Comparison of ENCODE assay signal across 19 cellular contexts in genomic region chr20:35000922-35001595, GRCh38. TPM values are rescaled to one million over a fixed set of nuclear protein-coding genes. Genes with fewer than 3 reads are reported as not detected.
"Had no signal": no experiment of that assay in that cellular context is flagged by ENCODE, and none has a peak within 500 bp of the region (broad histone marks: within the 10 kb centered on the region; RNA-seq: fewer than 3 reads in every experiment).

No MANE protein-coding gene starts in this region.

- H3K9me3 Mint-ChIP-seq: activated B cell treated with CpG ODN at 0.5 μM for 24 hours; activated CD4-positive, alpha-beta T cell treated with anti-CD3 and anti-CD28 coated beads, Interleukin-2, amount 10 ng/mL, durations not matched to agents 24 days and 14 days; immature natural killer cell; naive thymus-derived CD8-positive, alpha-beta T cell; stimulated activated memory B cell treated with anti-CD40 and anti-IgM and Interleukin-4, amounts not matched to agents 10 μg/mL and 1 μg/mL and 100 μg/mL, for 72 hours had no signal

- H3K9me3 ChIP-seq: adrenal gland, SJCRH30, thyroid gland had no signal

- H3K27ac Mint-ChIP-seq: activated B cell treated with CpG ODN at 0.5 μM for 24 hours; activated CD8-positive, alpha-beta T cell treated with anti-CD3 and anti-CD28 coated beads, Interleukin-2, amount 10 ng/mL, durations not matched to agents 7 days and 5 days; stimulated activated memory B cell treated with anti-CD40 and anti-IgM and Interleukin-4, amounts not matched to agents 10 μg/mL and 1 μg/mL and 100 μg/mL, for 72 hours had no signal

- H3K27me3 ChIP-seq: adrenal gland, SJCRH30, thyroid gland had no signal

- H3K4me3 Mint-ChIP-seq: activated B cell treated with CpG ODN at 0.5 μM for 24 hours; activated CD4-positive, alpha-beta T cell treated with anti-CD3 and anti-CD28 coated beads, Interleukin-2, amount 10 ng/mL, durations not matched to agents 24 days and 14 days; activated CD8-positive, alpha-beta T cell treated with anti-CD3 and anti-CD28 coated beads, Interleukin-2, amount 10 ng/mL, durations not matched to agents 7 days and 5 days; immature natural killer cell; naive thymus-derived CD8-positive, alpha-beta T cell; stimulated activated memory B cell treated with anti-CD40 and anti-IgM and Interleukin-4, amounts not matched to agents 10 μg/mL and 1 μg/mL and 100 μg/mL, for 72 hours had no signal

- H3K4me1 ChIP-seq: thyroid gland had no signal

- H3K4me3 ChIP-seq: adrenal gland, SJCRH30, thyroid gland had no signal

- DNase-seq: activated B cell treated with CpG ODN at 0.5 μM for 24 hours; activated CD4-positive, alpha-beta T cell treated with anti-CD3 and anti-CD28 coated beads, Interleukin-2, amount 10 ng/mL, durations not matched to agents 24 days and 14 days; activated CD8-positive, alpha-beta memory T cell treated with anti-CD3 and anti-CD28 coated beads, Interleukin-2, amount 50 U/mL, for 4 hours; activated CD8-positive, alpha-beta T cell treated with anti-CD3 and anti-CD28 coated beads, Interleukin-2, amount 10 ng/mL, durations not matched to agents 7 days and 5 days; adrenal gland; central memory CD4-positive, alpha-beta T cell; cortex of kidney; effector memory CD4-positive, alpha-beta T cell; foreskin fibroblast; glutamatergic neuron; immature natural killer cell; left colon; mammary epithelial cell; naive thymus-derived CD8-positive, alpha-beta T cell; nucleus accumbens; SJCRH30; stimulated activated CD4-positive, alpha-beta T cell treated with anti-CD3 and anti-CD28 coated beads, Interleukin-12 subunit alpha, Interleukin-12 subunit beta, amount 100 ng/mL, for 4 hours; thyroid gland had no signal

- H3K4me1 Mint-ChIP-seq: activated CD4-positive, alpha-beta T cell treated with anti-CD3 and anti-CD28 coated beads, Interleukin-2, amount 10 ng/mL, durations not matched to agents 24 days and 14 days had no signal

- ATAC-seq: activated CD8-positive, alpha-beta T cell treated with anti-CD3 and anti-CD28 coated beads, Interleukin-2, amount 10 ng/mL, durations not matched to agents 7 days and 5 days; left colon; naive thymus-derived CD8-positive, alpha-beta T cell; stimulated activated memory B cell treated with anti-CD40 and anti-IgM and Interleukin-4, amounts not matched to agents 10 μg/mL and 1 μg/mL and 100 μg/mL, for 72 hours had no signal

- H3K27ac ChIP-seq: adrenal gland, SJCRH30, thyroid gland had no signal

- H3K27me3 Mint-ChIP-seq: activated B cell treated with CpG ODN at 0.5 μM for 24 hours; activated CD4-positive, alpha-beta T cell treated with anti-CD3 and anti-CD28 coated beads, Interleukin-2, amount 10 ng/mL, durations not matched to agents 24 days and 14 days; naive thymus-derived CD8-positive, alpha-beta T cell; stimulated activated memory B cell treated with anti-CD40 and anti-IgM and Interleukin-4, amounts not matched to agents 10 μg/mL and 1 μg/mL and 100 μg/mL, for 72 hours had no signal

RNA-seq across cellular contexts. Expression of gene MYH7B, which starts 45.4 kb away (rescaled TPM):
- polyA plus RNA-seq: immature natural killer cell had no signal
